8 cellular contexts compared by ENCODE assay signal in the genomic region with DNA sequence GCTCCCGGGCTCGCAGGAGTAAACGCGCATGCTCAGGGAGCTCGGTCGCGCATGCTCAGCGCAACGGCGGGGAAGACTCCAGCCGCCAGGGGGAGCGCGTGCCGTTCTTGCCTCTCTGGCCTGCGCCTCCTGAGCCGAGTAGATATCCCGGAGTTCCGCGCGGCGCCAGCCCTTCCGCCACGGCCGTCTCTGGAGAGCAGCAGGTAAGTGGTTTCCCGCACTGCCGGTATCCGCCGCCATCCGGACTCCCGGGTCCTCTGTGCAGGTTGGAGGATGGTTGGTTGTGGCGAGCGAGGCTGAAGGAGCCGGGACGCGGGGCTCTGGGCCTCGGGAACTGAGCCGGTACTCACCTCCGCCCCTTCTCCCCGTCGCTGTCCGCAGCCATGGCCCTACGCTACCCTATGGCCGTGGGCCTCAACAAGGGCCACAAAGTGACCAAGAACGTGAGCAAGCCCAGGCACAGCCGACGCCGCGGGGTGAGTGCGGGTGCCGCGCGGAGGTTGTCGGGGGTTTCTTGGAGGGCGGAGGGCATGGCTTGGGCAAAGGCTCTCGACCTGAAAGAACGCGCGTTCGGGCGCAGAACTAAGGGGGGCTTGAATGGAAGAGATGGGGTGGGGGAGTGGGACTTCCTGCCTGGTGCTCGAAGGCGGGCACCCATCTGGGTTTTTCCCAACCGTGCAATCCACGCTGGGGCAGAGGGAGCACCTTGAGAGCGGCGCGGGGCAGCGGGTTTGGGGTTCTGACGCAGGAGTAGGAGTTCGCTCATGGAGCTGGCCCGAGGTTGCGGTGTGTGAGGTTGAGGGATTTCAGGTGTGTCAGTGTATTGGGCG. TPM values are rescaled to one million over a fixed set of nuclear protein-coding genes. Genes with fewer than 3 reads are reported as not detected.
DNase-seq lines count a peak whose midpoint lies in the region; ATAC-seq lines count a peak whose summit lies in the region.

TSS of gene RPL36 (plus strand) at position 171 of the 830 bp plus-strand sequence. CDS start at position 384, 213 bp downstream.

- peak within 1 kb of the TSS; percentile 92 for H3K4me3 Mint-ChIP-seq in activated CD4-positive, alpha-beta T cell treated with anti-CD3 and anti-CD28 coated beads, Interleukin-2, amount 10 ng/mL, durations not matched to agents 7 days and 5 days

- intact Hi-C loops in left colon (cut with DNase I, micrococcal nuclease) = no loop called here

- no peaks in the 10 kb centered on the region for H3K9me3 Mint-ChIP-seq in activated CD4-positive, alpha-beta T cell treated with anti-CD3 and anti-CD28 coated beads, Interleukin-2, amount 10 ng/mL, durations not matched to agents 7 days and 5 days

- H3K27me3 Mint-ChIP-seq in activated CD4-positive, alpha-beta T cell treated with anti-CD3 and anti-CD28 coated beads, Interleukin-2, amount 10 ng/mL, durations not matched to agents 7 days and 5 days = no peaks in the 10 kb centered on the region

- peaks cover 31% of the 10 kb centered on the region for H3K4me1 Mint-ChIP-seq in activated CD4-positive, alpha-beta T cell treated with anti-CD3 and anti-CD28 coated beads, Interleukin-2, amount 10 ng/mL, durations not matched to agents 7 days and 5 days

- ATAC-seq in GM19023 (IDR thresholded peaks at IDR 0.05; ENCODE audit: unreplicated experiment) (peak; percentile 50), HG03460 (IDR thresholded peaks at IDR 0.05; ENCODE audit: unreplicated experiment) (peak; percentile 43), left colon (peak; percentile 60)

- POLR2A ChIA-PET in activated CD4-positive, alpha-beta T cell treated with anti-CD3 and anti-CD28 coated beads, Interleukin-2, amount 10 ng/mL, durations not matched to agents 7 days and 5 days (lab: Charles Lee) = interaction anchor here (0.5 to 1.3 kb wide), 5 partner anchors 15 to 105 kb away, joined by 4 to 7 read pairs (median 4); partner anchors contain the start of genes CATSPERD, LONP1, SAFB and SAFB2

- DNase-seq in AG08396 (ENCODE audit: low spot score) = peak; percentile 99
- DNase-seq in NCI-H526 treated with DMSO at 0.1 percent for 48 hours (lab: John Stamatoyannopoulos, UW) = peak; percentile 73
- peak; percentile 98 for DNase-seq in activated CD4-positive, alpha-beta T cell treated with anti-CD3 and anti-CD28 coated beads, Interleukin-2, amount 10 ng/mL, durations not matched to agents 7 days and 5 days
- peak; percentile 83 for DNase-seq in cortex of kidney (lab: John Stamatoyannopoulos, UW)
- peak; percentile 95 to 99 for DNase-seq in left colon
- peak; percentile 99 for DNase-seq in stimulated activated CD4-positive, alpha-beta T cell treated with anti-CD3 and anti-CD28 coated beads, Interleukin-1b, Interleukin-23, amount 100 ng/mL, for 48 hours

- CTCF ChIA-PET in activated CD4-positive, alpha-beta T cell treated with anti-CD3 and anti-CD28 coated beads, Interleukin-2, amount 10 ng/mL, durations not matched to agents 7 days and 5 days (lab: Charles Lee) = interaction anchor here (0.6 to 2.3 kb wide), 39 partner anchors 9 to 1030 kb away, joined by 3 to 16 read pairs (median 4); partner anchors contain the start of genes C3, CATSPERD, DUS3L and LONP1

- peaks cover 28% of the 10 kb centered on the region for H3K36me3 Mint-ChIP-seq in activated CD4-positive, alpha-beta T cell treated with anti-CD3 and anti-CD28 coated beads, Interleukin-2, amount 10 ng/mL, durations not matched to agents 7 days and 5 days (ENCODE audit: low read depth)

- H3K27ac Mint-ChIP-seq in activated CD4-positive, alpha-beta T cell treated with anti-CD3 and anti-CD28 coated beads, Interleukin-2, amount 10 ng/mL, durations not matched to agents 7 days and 5 days = peak within 1 kb of the TSS; percentile 92

RNA-seq across cellular contexts. Expression of gene RPL36, which starts in this region (rescaled TPM):
- 100 to 1,000 TPM; 880 to 925 TPM for total RNA-seq in activated CD4-positive, alpha-beta T cell treated with anti-CD3 and anti-CD28 coated beads, Interleukin-2, amount 10 ng/mL, durations not matched to agents 7 days and 5 days
- 100 to 1,000 TPM; 759 to 781 TPM for total RNA-seq in left colon

Comparison
In these comparisons a context has a peak if more than half of its experiments do, and no peak if none do; other contexts are left out.
1. Peak in every context shown above with its lines: DNase-seq and ATAC-seq.